11 cellular contexts compared by ENCODE assay signal in the genomic region with DNA sequence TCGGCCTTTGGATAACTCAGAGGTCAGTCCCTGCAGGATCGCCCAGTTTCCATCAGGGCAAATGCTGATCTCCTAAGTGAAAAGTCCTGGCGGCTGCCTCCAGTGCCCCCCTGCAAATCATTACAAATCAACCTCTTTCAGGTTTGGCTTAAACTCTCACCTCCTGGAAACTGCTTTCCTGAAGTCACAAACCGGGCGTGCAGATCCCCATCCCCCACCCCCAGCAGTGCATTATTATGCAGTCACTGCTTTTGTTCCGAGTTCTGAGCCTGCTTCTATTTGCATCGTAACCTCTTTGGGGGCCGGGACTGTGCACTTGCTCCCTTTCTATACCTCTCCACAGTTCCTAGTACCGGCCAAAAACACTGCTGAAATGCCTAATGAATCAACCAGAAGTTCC. TPM values are rescaled to one million over a fixed set of nuclear protein-coding genes. Genes with fewer than 3 reads are reported as not detected.
DNase-seq lines count a peak whose midpoint lies in the region; ATAC-seq and TF ChIP-seq lines count a peak whose summit lies in the region.
"Had no signal": no experiment of that assay in that cellular context is flagged by ENCODE, and none has a peak within 500 bp of the region (broad histone marks: within the 10 kb centered on the region; RNA-seq: fewer than 3 reads in every experiment).

Gene USP44 (minus strand): TSS at position 172 of the 400 bp plus-strand sequence. CDS start 17,220 bp downstream, outside the sequence.

- H3K4me2 ChIP-seq in OCI-LY7 (ENCODE audit: low read length), result peak within 1 kb of the TSS; percentile 34
- no peak within 1 kb of the TSS for H3K4me2 ChIP-seq in smooth muscle cell

- H3K27me3 ChIP-seq in iPS DF 6.9 (ENCODE audit: control insufficient read depth, insufficient read depth, low read length) (no peaks in the 10 kb centered on the region), smooth muscle cell (ENCODE audit: low read depth) (peaks cover 76% of the 10 kb centered on the region)

- no peaks in the 10 kb centered on the region for H3K36me3 ChIP-seq in OCI-LY7 (ENCODE audit: insufficient read depth, low read length)
- no peaks in the 10 kb centered on the region for H3K36me3 ChIP-seq in iPS DF 6.9 (ENCODE audit: control insufficient read depth, insufficient read depth, low read length)
- H3K36me3 ChIP-seq in smooth muscle cell (ENCODE audit: low read depth), result no peaks in the 10 kb centered on the region
- H3K36me3 ChIP-seq: heart left ventricle had no signal

- no peak for ATAC-seq in GM19455 (IDR thresholded peaks at IDR 0.05; ENCODE audit: unreplicated experiment)
- ATAC-seq: heart left ventricle had no signal

- H2AFZ ChIP-seq in OCI-LY7 (ENCODE audit: low read length) (peak within 1 kb of the TSS; percentile 72), smooth muscle cell (ENCODE audit: low read depth) (no peak within 1 kb of the TSS)

- WGBS in iPS DF 6.9 (ENCODE audit: insufficient coverage, insufficient read length), result no CpG with 5 or more reads among the region's 9 CpGs
- WGBS in smooth muscle cell (ENCODE audit: low lambda C conversion rate), result 7% methylated on average over 9 of the region's 9 CpGs

- H3K27ac ChIP-seq in OCI-LY7 (ENCODE audit: low read depth, low read length, poor library complexity, severe bottlenecking) (no peak within 1 kb of the TSS), iPS DF 6.9 (ENCODE audit: low read length) (peak within 1 kb of the TSS; percentile 25), smooth muscle cell (ENCODE audit: low read depth) (no peak within 1 kb of the TSS)
- H3K27ac ChIP-seq: heart left ventricle had no signal

- no peak within 1 kb of the TSS for H3K27ac Mint-ChIP-seq in activated CD4-positive, alpha-beta T cell treated with anti-CD3 and anti-CD28 coated beads, Interleukin-2, amount 10 ng/mL, durations not matched to agents 7 days and 5 days

- H3F3A ChIP-seq in smooth muscle cell (ENCODE audit: low read depth), result no peaks in the 10 kb centered on the region

- POLR2A ChIA-PET in activated CD4-positive, alpha-beta T cell treated with anti-CD3 and anti-CD28 coated beads, Interleukin-2, amount 10 ng/mL, durations not matched to agents 7 days and 5 days (lab: Charles Lee), result no interaction called here
- POLR2A ChIA-PET in OCI-LY7 (lab: Charles Lee), result interaction anchor here (0.6 to 1.3 kb wide), 4 partner anchors 10 to 21 kb away, joined by 3 to 6 read pairs (median 5); no protein-coding TSS in a partner anchor

- H4K20me1 ChIP-seq in OCI-LY7 (ENCODE audit: insufficient read depth, low read length) (no peaks in the 10 kb centered on the region), smooth muscle cell (ENCODE audit: low read depth) (no peaks in the 10 kb centered on the region)

- H3K4me1 Mint-ChIP-seq in activated CD4-positive, alpha-beta T cell treated with anti-CD3 and anti-CD28 coated beads, Interleukin-2, amount 10 ng/mL, durations not matched to agents 7 days and 5 days, result peaks cover 53% of the 10 kb centered on the region

- no peak within 1 kb of the TSS for H3K9ac ChIP-seq in smooth muscle cell (ENCODE audit: low read depth)

- H3K4me3 ChIP-seq in OCI-LY7 (ENCODE audit: low read depth, low read length, poor library complexity, severe bottlenecking), result peak within 1 kb of the TSS; percentile 3
- peak within 1 kb of the TSS; percentile 62; the same call in 1 of the 2 replicates for H3K4me3 ChIP-seq in iPS DF 6.9 (ENCODE audit: low read length)
- H3K4me3 ChIP-seq in smooth muscle cell, result no peak within 1 kb of the TSS
- H3K4me3 ChIP-seq: heart left ventricle had no signal

- H3K9me3 ChIP-seq in OCI-LY7 (ENCODE audit: low read length) (peaks cover 9% of the 10 kb centered on the region), iPS DF 6.9 (ENCODE audit: control insufficient read depth, insufficient read depth, low read length) (no peaks in the 10 kb centered on the region), smooth muscle cell (replicated peaks; ENCODE audit: low read depth) (peaks cover 6% of the 10 kb centered on the region)

- 0 out of 2 replicates have a peak, but pooled peaks cover 9% of the 10 kb centered on the region for H3K79me2 ChIP-seq in OCI-LY7 (ENCODE audit: insufficient read depth, low read depth, low read length)
- no peaks in the 10 kb centered on the region for H3K79me2 ChIP-seq in smooth muscle cell (ENCODE audit: low read depth)

- CTCF ChIA-PET in activated CD4-positive, alpha-beta T cell treated with anti-CD3 and anti-CD28 coated beads, Interleukin-2, amount 10 ng/mL, durations not matched to agents 7 days and 5 days (lab: Charles Lee), result interaction anchor here (0.5 to 1.1 kb wide), 2 partner anchors 12 to 222 kb away, joined by 3 read pairs; no protein-coding TSS in a partner anchor
- CTCF ChIA-PET in OCI-LY7 (lab: Charles Lee; ENCODE audit: unreplicated experiment), result no interaction called here

- TF ChIP-seq CTCF in OCI-LY7 (conservative IDR thresholded peaks at IDR 0.05; ENCODE audit: low read length) (no peak), smooth muscle cell (IDR thresholded peaks at IDR 0.05; ENCODE audit: borderline replicate concordance, insufficient read depth, poor library complexity, severe bottlenecking) (no peak)

- peak within 1 kb of the TSS; percentile 14 for H3K4me3 Mint-ChIP-seq in activated CD4-positive, alpha-beta T cell treated with anti-CD3 and anti-CD28 coated beads, Interleukin-2, amount 10 ng/mL, durations not matched to agents 7 days and 5 days

- H3K9me3 Mint-ChIP-seq in activated CD4-positive, alpha-beta T cell treated with anti-CD3 and anti-CD28 coated beads, Interleukin-2, amount 10 ng/mL, durations not matched to agents 7 days and 5 days, result peaks cover 3% of the 10 kb centered on the region

- H3K27me3 Mint-ChIP-seq in activated CD4-positive, alpha-beta T cell treated with anti-CD3 and anti-CD28 coated beads, Interleukin-2, amount 10 ng/mL, durations not matched to agents 7 days and 5 days, result peaks cover 23% of the 10 kb centered on the region

- peaks cover 34% of the 10 kb centered on the region for H3K4me1 ChIP-seq in OCI-LY7 (ENCODE audit: insufficient read depth, low read length, poor library complexity, severe bottlenecking)
- peaks cover 6% of the 10 kb centered on the region for H3K4me1 ChIP-seq in iPS DF 6.9 (ENCODE audit: control insufficient read depth, insufficient read depth, low read length)
- H3K4me1 ChIP-seq in smooth muscle cell (ENCODE audit: low read depth), result peaks cover 28% of the 10 kb centered on the region

- intact Hi-C loops in OCI-LY7 (cut with micrococcal nuclease; ENCODE audit: unreplicated experiment), result no loop called here

- DNase-seq in activated CD4-positive, alpha-beta T cell treated with anti-CD3 and anti-CD28 coated beads, Interleukin-2, amount 10 ng/mL, durations not matched to agents 7 days and 5 days, result no peak
- no peak for DNase-seq in activated CD4-positive, alpha-beta T cell treated with anti-CD3 and anti-CD28 coated beads, Interleukin-2, amount 50 U/mL, for 1 hour
- DNase-seq in OCI-LY7 (ENCODE audit: low spot score) (no peak), iPS DF 6.9 (ENCODE audit: low read depth, low spot score) (peak; percentile 81), retina (peak; percentile 39), smooth muscle cell (lab: John Stamatoyannopoulos, UW; ENCODE audit: unreplicated experiment) (no peak), globus pallidus (ENCODE audit: low spot score) (no peak)
- DNase-seq: heart left ventricle, NCI-H524, Right ventricle myocardium superior had no signal

- BruUV-seq in OCI-LY7 (replicated peaks; lab: Mats Ljungman, UMichigan), result no TSS peak

- no peaks in the 10 kb centered on the region for H3K9me2 ChIP-seq in OCI-LY7 (ENCODE audit: insufficient read depth, low read length)

- no peaks in the 10 kb centered on the region for H3K36me3 Mint-ChIP-seq in activated CD4-positive, alpha-beta T cell treated with anti-CD3 and anti-CD28 coated beads, Interleukin-2, amount 10 ng/mL, durations not matched to agents 7 days and 5 days (ENCODE audit: low read depth)

RNA-seq across cellular contexts. Expression of gene USP44, which starts in this region (rescaled TPM):
- total RNA-seq in activated CD4-positive, alpha-beta T cell treated with anti-CD3 and anti-CD28 coated beads, Interleukin-2, amount 10 ng/mL, durations not matched to agents 7 days and 5 days, result 1 to 10 TPM; 2.9 to 3.7 TPM
- total RNA-seq in OCI-LY7 (2014; rRNA removed; shearing (Covaris generic)), result 4.0 and 8.6 TPM in 2 replicates
- total RNA-seq in OCI-LY7 (2022), result 3.4 and 4.2 TPM in 2 replicates
- not detected in 2 replicates for total RNA-seq in smooth muscle cell
- polyA plus RNA-seq in smooth muscle cell, result 0.10 and 0.14 TPM in 2 replicates

Comparison
In these comparisons a context has a peak if more than half of its experiments do, and no peak if none do; other contexts are left out.
1. DNase-seq: peak in iPS DF 6.9 (single experiment) and retina (single experiment); none in activated CD4-positive, alpha-beta T cell treated with anti-CD3 and anti-CD28 coated beads, Interleukin-2, amount 10 ng/mL, durations not matched to agents 7 days and 5 days (single experiment), activated CD4-positive, alpha-beta T cell treated with anti-CD3 and anti-CD28 coated beads, Interleukin-2, amount 50 U/mL, for 1 hour (single experiment), OCI-LY7 (single experiment), smooth muscle cell (single experiment) and globus pallidus (single experiment).